1 cellular context compared by ENCODE assay signal in the genomic region with DNA sequence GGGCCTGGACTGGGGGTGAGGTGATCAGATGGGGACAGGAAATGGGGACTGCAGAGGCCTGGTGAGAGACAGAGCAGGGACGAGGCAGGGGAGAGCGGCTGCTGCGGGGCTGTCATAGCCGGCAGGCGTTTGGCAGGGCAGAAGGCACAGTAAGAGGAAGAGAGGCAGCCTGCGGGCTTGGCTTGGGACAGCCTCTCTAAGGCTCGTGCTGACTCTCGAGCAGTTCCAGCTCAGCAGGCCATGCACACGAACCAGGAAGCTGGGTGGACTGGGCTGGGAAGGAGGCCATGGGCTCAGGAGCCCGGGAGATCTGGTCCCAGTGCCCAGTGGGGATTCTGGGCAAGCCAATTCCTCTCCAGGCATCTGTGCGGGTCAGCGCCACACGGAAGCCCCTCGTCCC.
TF ChIP-seq lines count a peak whose summit lies in the region.

No MANE protein-coding gene starts in this region.

TF ChIP-seq in HepG2, 621 proteins besides CTCF, POLR2A, EP300 and RAD21:
- TF ChIP-seq SP1 (IDR thresholded peaks at IDR 0.05) (no peak), SP1 (CRISPR knock-in tag; IDR thresholded peaks at IDR 0.05) (no peak), SIN3A (IDR thresholded peaks at IDR 0.05; ENCODE audit: borderline replicate concordance, low read depth, low read length) (no peak), SAP130 (CRISPR knock-in tag; IDR thresholded peaks at IDR 0.05; ENCODE audit: low read depth) (no peak), MED8 (CRISPR knock-in tag; IDR thresholded peaks at IDR 0.05; ENCODE audit: insufficient replicate concordance) (no peak), KDM2A (CRISPR knock-in tag; IDR thresholded peaks at IDR 0.05; ENCODE audit: borderline replicate concordance, low read depth) (no peak), ZNF652 (CRISPR knock-in tag; IDR thresholded peaks at IDR 0.05; ENCODE audit: borderline replicate concordance, low read depth) (no peak), GMEB1 (CRISPR knock-in tag; IDR thresholded peaks at IDR 0.05; ENCODE audit: borderline replicate concordance) (no peak), RXRA (CRISPR knock-in tag; IDR thresholded peaks at IDR 0.05) (no peak), GABPA (IDR thresholded peaks at IDR 0.05; ENCODE audit: low read depth, low read length) (no peak), GABPA (CRISPR knock-in tag; IDR thresholded peaks at IDR 0.05; ENCODE audit: low read depth) (no peak), ZNF331 (CRISPR knock-in tag; IDR thresholded peaks at IDR 0.05) (no peak), ZNF713 (CRISPR knock-in tag; IDR thresholded peaks at IDR 0.05) (no peak), TCF12 (IDR thresholded peaks at IDR 0.05) (no peak), TCF12 (CRISPR knock-in tag; IDR thresholded peaks at IDR 0.05) (no peak), PAF1 (CRISPR knock-in tag; IDR thresholded peaks at IDR 0.05) (no peak), ATM (IDR thresholded peaks at IDR 0.05; ENCODE audit: borderline replicate concordance) (no peak), ARNTL (CRISPR knock-in tag; IDR thresholded peaks at IDR 0.05) (no peak), SIX4 (CRISPR knock-in tag; IDR thresholded peaks at IDR 0.05) (no peak)
- TF ChIP-seq, protein P1, sequence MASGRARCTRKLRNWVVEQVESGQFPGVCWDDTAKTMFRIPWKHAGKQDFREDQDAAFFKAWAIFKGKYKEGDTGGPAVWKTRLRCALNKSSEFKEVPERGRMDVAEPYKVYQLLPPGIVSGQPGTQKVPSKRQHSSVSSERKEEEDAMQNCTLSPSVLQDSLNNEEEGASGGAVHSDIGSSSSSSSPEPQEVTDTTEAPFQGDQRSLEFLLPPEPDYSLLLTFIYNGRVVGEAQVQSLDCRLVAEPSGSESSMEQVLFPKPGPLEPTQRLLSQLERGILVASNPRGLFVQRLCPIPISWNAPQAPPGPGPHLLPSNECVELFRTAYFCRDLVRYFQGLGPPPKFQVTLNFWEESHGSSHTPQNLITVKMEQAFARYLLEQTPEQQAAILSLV (CRISPR knock-in tag; IDR thresholded peaks at IDR 0.05; ENCODE audit: borderline replicate concordance): no peak
- TF ChIP-seq, protein P2, sequence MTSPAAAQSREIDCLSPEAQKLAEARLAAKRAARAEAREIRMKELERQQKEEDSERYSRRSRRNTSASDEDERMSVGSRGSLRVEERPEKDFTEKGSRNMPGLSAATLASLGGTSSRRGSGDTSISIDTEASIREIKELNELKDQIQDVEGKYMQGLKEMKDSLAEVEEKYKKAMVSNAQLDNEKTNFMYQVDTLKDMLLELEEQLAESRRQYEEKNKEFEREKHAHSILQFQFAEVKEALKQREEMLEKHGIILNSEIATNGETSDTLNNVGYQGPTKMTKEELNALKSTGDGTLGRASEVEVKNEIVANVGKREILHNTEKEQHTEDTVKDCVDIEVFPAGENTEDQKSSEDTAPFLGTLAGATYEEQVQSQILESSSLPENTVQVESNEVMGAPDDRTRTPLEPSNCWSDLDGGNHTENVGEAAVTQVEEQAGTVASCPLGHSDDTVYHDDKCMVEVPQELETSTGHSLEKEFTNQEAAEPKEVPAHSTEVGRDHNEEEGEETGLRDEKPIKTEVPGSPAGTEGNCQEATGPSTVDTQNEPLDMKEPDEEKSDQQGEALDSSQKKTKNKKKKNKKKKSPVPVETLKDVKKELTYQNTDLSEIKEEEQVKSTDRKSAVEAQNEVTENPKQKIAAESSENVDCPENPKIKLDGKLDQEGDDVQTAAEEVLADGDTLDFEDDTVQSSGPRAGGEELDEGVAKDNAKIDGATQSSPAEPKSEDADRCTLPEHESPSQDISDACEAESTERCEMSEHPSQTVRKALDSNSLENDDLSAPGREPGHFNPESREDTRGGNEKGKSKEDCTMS (CRISPR knock-in tag; conservative IDR thresholded peaks at IDR 0.05): no peak
- TF ChIP-seq, protein P3, sequence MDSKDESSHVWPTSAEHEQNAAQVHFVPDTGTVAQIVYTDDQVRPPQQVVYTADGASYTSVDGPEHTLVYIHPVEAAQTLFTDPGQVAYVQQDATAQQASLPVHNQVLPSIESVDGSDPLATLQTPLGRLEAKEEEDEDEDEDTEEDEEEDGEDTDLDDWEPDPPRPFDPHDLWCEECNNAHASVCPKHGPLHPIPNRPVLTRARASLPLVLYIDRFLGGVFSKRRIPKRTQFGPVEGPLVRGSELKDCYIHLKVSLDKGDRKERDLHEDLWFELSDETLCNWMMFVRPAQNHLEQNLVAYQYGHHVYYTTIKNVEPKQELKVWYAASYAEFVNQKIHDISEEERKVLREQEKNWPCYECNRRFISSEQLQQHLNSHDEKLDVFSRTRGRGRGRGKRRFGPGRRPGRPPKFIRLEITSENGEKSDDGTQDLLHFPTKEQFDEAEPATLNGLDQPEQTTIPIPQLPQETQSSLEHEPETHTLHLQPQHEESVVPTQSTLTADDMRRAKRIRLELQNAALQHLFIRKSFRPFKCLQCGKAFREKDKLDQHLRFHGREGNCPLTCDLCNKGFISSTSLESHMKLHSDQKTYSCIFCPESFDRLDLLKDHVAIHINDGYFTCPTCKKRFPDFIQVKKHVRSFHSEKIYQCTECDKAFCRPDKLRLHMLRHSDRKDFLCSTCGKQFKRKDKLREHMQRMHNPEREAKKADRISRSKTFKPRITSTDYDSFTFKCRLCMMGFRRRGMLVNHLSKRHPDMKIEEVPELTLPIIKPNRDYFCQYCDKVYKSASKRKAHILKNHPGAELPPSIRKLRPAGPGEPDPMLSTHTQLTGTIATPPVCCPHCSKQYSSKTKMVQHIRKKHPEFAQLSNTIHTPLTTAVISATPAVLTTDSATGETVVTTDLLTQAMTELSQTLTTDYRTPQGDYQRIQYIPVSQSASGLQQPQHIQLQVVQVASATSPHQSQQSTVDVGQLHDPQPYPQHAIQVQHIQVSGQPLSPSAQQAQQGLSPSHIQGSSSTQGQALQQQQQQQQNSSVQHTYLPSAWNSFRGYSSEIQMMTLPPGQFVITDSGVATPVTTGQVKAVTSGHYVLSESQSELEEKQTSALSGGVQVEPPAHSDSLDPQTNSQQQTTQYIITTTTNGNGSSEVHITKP (CRISPR knock-in tag; IDR thresholded peaks at IDR 0.05; ENCODE audit: low read depth): no peak
